In genomic region chr7:23012797-23013714, GRCh38 we compare ENCODE assay signal across 9 cellular contexts. TPM values are rescaled to one million over a fixed set of nuclear protein-coding genes. Genes with fewer than 3 reads are reported as not detected.
A peak's percentile ranks its signal among the peaks of the same experiment; 100 is the strongest.
DNase-seq lines count a peak whose midpoint lies in the region; ATAC-seq and TF ChIP-seq lines count a peak whose summit lies in the region.
"Had no signal": no experiment of that assay in that cellular context is flagged by ENCODE, and none has a peak within 500 bp of the region (broad histone marks: within the 10 kb centered on the region; RNA-seq: fewer than 3 reads in every experiment).

No MANE protein-coding gene starts in this region.

- no peaks in the 10 kb centered on the region for H3K27me3 Mint-ChIP-seq in progenitor cell of endocrine pancreas

- peaks cover 41% of the 10 kb centered on the region for H3K4me1 ChIP-seq in HAP-1
- H3K4me1 ChIP-seq in heart left ventricle, result peaks cover 2 to 70% (median 35%) of the 10 kb centered on the region in 12 donors

- H3K4me1 Mint-ChIP-seq in progenitor cell of endocrine pancreas (ENCODE audit: low read depth), result peaks cover 2% of the 10 kb centered on the region

- TF ChIP-seq CTCF in NB4 (IDR thresholded peaks at IDR 0.05; ENCODE audit: low read depth, low read length) (peak; percentile 9), heart left ventricle (IDR thresholded peaks at IDR 0.05) (peak in 1 of 12 donors; percentile 12), progenitor cell of endocrine pancreas (IDR thresholded peaks at IDR 0.05; ENCODE audit: unreplicated experiment) (peak; percentile 6)

- intact Hi-C loops in heart left ventricle (cut with DNase I), result loop anchor here in 5 of 10 donors (5.0 to 10.0 kb wide), 5 partner anchors 66 to 172 kb away; partner anchors contain the start of gene NUP42 (in 1 of the 5)

- H3K27ac ChIP-seq in heart left ventricle, result peak overlapping the region; percentile 58 to 87 (median 84)

- no peaks in the 10 kb centered on the region for H3K9me3 Mint-ChIP-seq in progenitor cell of endocrine pancreas (ENCODE audit: low read depth)
- H3K9me3 Mint-ChIP-seq: nephron had no signal

- 0 to 1% (median 1%) methylated on average over 24 to 52 of the region's 52 CpGs for WGBS in heart left ventricle, 4 donors

- H3K27me3 ChIP-seq in HAP-1 (ENCODE audit: low read depth), result no peaks in the 10 kb centered on the region
- no peaks in the 10 kb centered on the region for H3K27me3 ChIP-seq in heart left ventricle

- peak; percentile 10 for DNase-seq in activated naive CD4-positive, alpha-beta T cell treated with Interleukin-2 at 50 U/mL for 16 hours
- no peak for DNase-seq in activated naive CD4-positive, alpha-beta T cell (lab: John Stamatoyannopoulos, UW)
- DNase-seq in HAP-1 (ENCODE audit: low spot score in 2 of 2) (peak; percentile 46 to 59), NB4 (ENCODE audit: low read depth) (peak; percentile 66), heart left ventricle (peak; percentile 38 to 74 (median 41)), progenitor cell of endocrine pancreas (ENCODE audit: low spot score, unreplicated experiment) (peak; percentile 47), inferior parietal cortex (ENCODE audit: extremely low spot score) (no peak)
- DNase-seq in activated CD8-positive, alpha-beta memory T cell treated with anti-CD3 and anti-CD28 coated beads for 24 hours, result peak; percentile 68

- TF ChIP-seq POLR2A in NB4 (IDR thresholded peaks at IDR 0.05; ENCODE audit: extremely low read depth, insufficient read length) (no peak), heart left ventricle (IDR thresholded peaks at IDR 0.05) (no peak)

- H3K36me3 ChIP-seq in HAP-1 (replicated peaks), result no peaks in the 10 kb centered on the region
- H3K36me3 ChIP-seq in heart left ventricle, result no peaks in the 10 kb centered on the region

- ATAC-seq in heart left ventricle, result peak in 2 of 4 donors; percentile 7 to 23

- H3K9me3 ChIP-seq in HAP-1, result no peaks in the 10 kb centered on the region
- H3K9me3 ChIP-seq in heart left ventricle, result no peaks in the 10 kb centered on the region

- H3K4me3 Mint-ChIP-seq in progenitor cell of endocrine pancreas (ENCODE audit: low read depth), result no peak overlapping the region

- in situ Hi-C loops in HAP-1 (cut with MboI; ENCODE audit: low sequenced_read_pairs), result no loop called here

- H3K36me3 Mint-ChIP-seq in progenitor cell of endocrine pancreas (ENCODE audit: insufficient read depth), result no peaks in the 10 kb centered on the region

- H3K27ac Mint-ChIP-seq in progenitor cell of endocrine pancreas, result no peak overlapping the region

- H3K4me3 ChIP-seq in HAP-1 (peak overlapping the region; percentile 91), NB4 (ENCODE audit: low read depth, low read length) (peak overlapping the region; percentile 75), heart left ventricle (peak overlapping the region; percentile 73 to 94 (median 84))

RNA-seq across cellular contexts. Expression of gene HYCC1, which starts 0.9 kb away (rescaled TPM):
- 10 to 100 TPM; 31.4 to 48.2 (median 35.6) TPM for total RNA-seq in heart left ventricle
- polyA plus RNA-seq in heart left ventricle, result 10 to 100 TPM in 1 of 2 donors, 1 to 10 TPM in 1; 6.1 to 24.6 TPM
- total RNA-seq in progenitor cell of endocrine pancreas, result 65.2 and 66.0 TPM in 2 replicates

Comparison
In these comparisons a context has a peak if more than half of its experiments do, and no peak if none do; other contexts are left out.
1. DNase-seq: peak in activated naive CD4-positive, alpha-beta T cell treated with Interleukin-2 at 50 U/mL for 16 hours (single experiment), HAP-1 (2 of 2), NB4 (single experiment), activated CD8-positive, alpha-beta memory T cell treated with anti-CD3 and anti-CD28 coated beads for 24 hours (single experiment), heart left ventricle (5 of 5) and progenitor cell of endocrine pancreas (single experiment); none in activated naive CD4-positive, alpha-beta T cell (0 of 4) and inferior parietal cortex (single experiment).
2. Peak in every context shown above with its lines, with median percentiles within 50 percentile points of each other: H3K4me3 ChIP-seq.